Comparison of ENCODE assay signal across 9 cellular contexts in genomic region chr11:66222358-66223149, GRCh38. TPM values are rescaled to one million over a fixed set of nuclear protein-coding genes. Genes with fewer than 3 reads are reported as not detected.
DNase-seq lines count a peak whose midpoint lies in the region; ATAC-seq, FAIRE-seq and TF ChIP-seq lines count a peak whose summit lies in the region.
"Had no signal": no experiment of that assay in that cellular context is flagged by ENCODE, and none has a peak within 500 bp of the region (broad histone marks: within the 10 kb centered on the region; RNA-seq: fewer than 3 reads in every experiment).

No MANE protein-coding gene starts in this region.

- H3K9me3 Mint-ChIP-seq in mesothelial cell of epicardium: no peaks in the 10 kb centered on the region

- peaks cover 18% of the 10 kb centered on the region for H3K36me3 Mint-ChIP-seq in mesothelial cell of epicardium

- H2BK15ac ChIP-seq in H1 (ENCODE audit: low read length): no peak overlapping the region

- peak; percentile 95 to 97 for TF ChIP-seq RAD21 in H1 (IDR thresholded peaks at IDR 0.05 in 1 of 2, conservative IDR thresholded peaks at IDR 0.05 in 1 of 2; ENCODE audit: low read depth in 2 of 2, low read length in 2 of 2)

- 0 out of 3 replicates have a peak, but pooled peaks of 1 of the 2 experiments have one; percentile 4 for TF ChIP-seq EP300 in H1 (IDR thresholded peaks at IDR 0.05; ENCODE audit: borderline replicate concordance in 1 of 2, low read depth in 2 of 2, low read length in 2 of 2)

- H3K27ac Mint-ChIP-seq in mesothelial cell of epicardium: peak overlapping the region; percentile 77

- no peak overlapping the region for H3K23ac ChIP-seq in H1 (ENCODE audit: insufficient read length)

- no peak overlapping the region for H3K4me3 Mint-ChIP-seq in mesothelial cell of epicardium

- no peak overlapping the region for H2AK5ac ChIP-seq in H1 (ENCODE audit: low read depth, low read length)

- H3K36me3 ChIP-seq in HUES64 (ENCODE audit: insufficient read depth, low read length) (peaks cover 22% of the 10 kb centered on the region), H1 (ENCODE audit: control insufficient read depth in 2 of 4, insufficient read depth in 4 of 4, low read length in 3 of 4) (no peaks in the 10 kb centered on the region; a peak in 1 of 8 replicates)

- H3K18ac ChIP-seq in H1 (ENCODE audit: extremely low read depth, low read length): no peak overlapping the region

- POLR2A ChIA-PET in H1 (lab: Charles Lee; ENCODE audit: partially characterized antibody): interaction anchor here (0.6 to 2.3 kb wide), 7 partner anchors 16 to 151 kb away, joined by 3 to 10 read pairs (median 3); no protein-coding TSS in a partner anchor

- no peaks in the 10 kb centered on the region for H3K23me2 ChIP-seq in H1 (ENCODE audit: low read depth, low read length)

- peaks cover 1% of the 10 kb centered on the region in 2 experiments for H4K20me1 ChIP-seq in H1 (replicated peaks in 1 of 2; ENCODE audit: control insufficient read depth in 1 of 2, insufficient read depth in 2 of 2, low read length in 2 of 2)

- H4K5ac ChIP-seq in H1 (ENCODE audit: insufficient read length, low read depth, low read length): no peak overlapping the region

- no peak overlapping the region for H3K4ac ChIP-seq in H1 (replicated peaks; ENCODE audit: insufficient read length, low read depth, low read length)

- H2BK12ac ChIP-seq in H1 (ENCODE audit: low read depth, low read length): no peak overlapping the region

- H3K4me1 ChIP-seq in HUES64 (ENCODE audit: insufficient read depth, low read length): no peaks in the 10 kb centered on the region
- H3K4me1 ChIP-seq in H1 (replicated peaks in 1 of 4; ENCODE audit: control insufficient read depth in 3 of 4, insufficient read depth in 4 of 4, low read length in 3 of 4): peaks cover 0 to 2% (median 0%) of the 10 kb centered on the region in 4 experiments; a peak in 1 of 7 replicates

- WGBS in HUES64: 32% methylated on average over 19 of the region's 21 CpGs
- whole genome bisulfite sequencing in H1 (ENCODE audit: extremely low coverage in 1 of 2, insufficient coverage in 1 of 2, insufficient read length in 1 of 2, insufficient replicate concordance in 2 of 2, low coverage in 1 of 2, low lambda C conversion rate in 2 of 2, missing lambda C conversion rate in 1 of 2), 2 experiments: 44% methylated on average over 21 of the region's 21 CpGs; no CpG with 5 or more reads in 1 of the 2 experiments

- H3K79me2 ChIP-seq in H1 (ENCODE audit: control insufficient read depth in 1 of 2, insufficient read depth in 2 of 2, low read length in 2 of 2): no peaks in the 10 kb centered on the region

- H2BK120ac ChIP-seq in H1 (replicated peaks; ENCODE audit: low read depth, low read length): no peak overlapping the region

- H3K56ac ChIP-seq in H1 (replicated peaks; ENCODE audit: insufficient read length, low read depth, low read length): no peak overlapping the region

- H3K27ac ChIP-seq in HUES64 (ENCODE audit: low read depth, low read length) (peak overlapping the region; percentile 54; the same call in 1 of the 2 replicates), H1 (ENCODE audit: low read depth, low read length) (0 out of 2 replicates have a peak overlapping the region, but pooled peaks have one; percentile 47)

- H4K8ac ChIP-seq in H1 (ENCODE audit: extremely low read depth, insufficient read depth, low read length): no peak overlapping the region

- H4K91ac ChIP-seq in H1 (replicated peaks; ENCODE audit: insufficient read length, low read length): no peak overlapping the region

- no peak for TF ChIP-seq POLR2A in H1 (IDR thresholded peaks at IDR 0.05; ENCODE audit: control extremely low read depth in 1 of 2, low read depth in 2 of 2, low read length in 2 of 2)

- H3K4me3 ChIP-seq in HUES64 (ENCODE audit: low read length): no peak overlapping the region
- H3K4me3 ChIP-seq in H1 (ENCODE audit: extremely low read depth in 1 of 4, insufficient read depth in 2 of 4, low read depth in 3 of 4, low read length in 4 of 4): no peak overlapping the region

- TF ChIP-seq CTCF in H1 (IDR thresholded peaks at IDR 0.05; ENCODE audit: control extremely low read depth in 1 of 3, insufficient read depth in 1 of 3, low read depth in 1 of 3, low read length in 3 of 3) (peak; percentile 100), mesothelial cell of epicardium (IDR thresholded peaks at IDR 0.05; ENCODE audit: unreplicated experiment) (peak; percentile 95)

- DNase-seq in DMS114 treated with DMSO at 0.1 percent for 48 hours (lab: John Stamatoyannopoulos, UW; ENCODE audit: unreplicated experiment) (peak; percentile 86), NOMO-1 treated with DMSO at 0.1 percent for 48 hours (lab: John Stamatoyannopoulos, UW; ENCODE audit: unreplicated experiment) (peak; percentile 84), H1 (ENCODE audit: low read depth in 1 of 2, low spot score in 2 of 2) (peak; percentile 93 to 95), mesothelial cell of epicardium (ENCODE audit: low spot score in 2 of 2, unreplicated experiment in 2 of 2) (peak; percentile 83 to 92)
- DNase-seq in activated CD8-positive, alpha-beta memory T cell treated with anti-CD3 and anti-CD28 coated beads for 4 hours (ENCODE audit: low read depth in 2 of 2): peak; percentile 83 to 87
- DNase-seq in stimulated activated CD8-positive, alpha-beta memory T cell treated with anti-CD3 and anti-CD28 coated beads, Interleukin-4, amount 100 ng/mL, for 1 hour (ENCODE audit: low read depth in 2 of 2, low spot score in 1 of 2): peak; percentile 78 to 85

- H2BK5ac ChIP-seq in H1 (ENCODE audit: low read depth, low read length): 0 out of 2 replicates have a peak overlapping the region, but pooled peaks have one; percentile 26

- H3K14ac ChIP-seq in H1 (ENCODE audit: insufficient read length): no peak overlapping the region

- H2AFZ ChIP-seq in H1 (ENCODE audit: low read length): peak overlapping the region; percentile 72; the same call in 1 of the 2 replicates

- ATAC-seq in GM21526 (IDR thresholded peaks at IDR 0.05; ENCODE audit: low FRiP score, unreplicated experiment): peak; percentile 88

- no peak overlapping the region for H2BK20ac ChIP-seq in H1 (ENCODE audit: low read length)

- H3K9ac ChIP-seq in HUES64 (ENCODE audit: low read depth, low read length) (0 out of 2 replicates have a peak overlapping the region, but pooled peaks have one; percentile 5), H1 (replicated peaks in 1 of 4; ENCODE audit: extremely low read depth in 1 of 4, low read depth in 3 of 4, low read length in 3 of 4) (no peak overlapping the region; a peak in 1 of 7 replicates)

- H3K9me3 ChIP-seq in HUES64 (ENCODE audit: insufficient read depth, low read depth, low read length) (no peaks in the 10 kb centered on the region), H1 (ENCODE audit: insufficient read depth in 2 of 2, low read depth in 1 of 2, low read length in 1 of 2) (no peaks in the 10 kb centered on the region)

- H3K4me1 Mint-ChIP-seq in mesothelial cell of epicardium: no peaks in the 10 kb centered on the region

- H3K27me3 Mint-ChIP-seq in mesothelial cell of epicardium (ENCODE audit: low read depth): no peaks in the 10 kb centered on the region

- CTCF ChIA-PET in H1 (lab: Charles Lee; ENCODE audit: partially characterized antibody): interaction anchor here (0.6 to 10.1 kb wide), 42 partner anchors 9 to 1391 kb away, joined by 3 to 123 read pairs (median 4); partner anchors contain the start of genes AP5B1 and YIF1A

- no peaks in the 10 kb centered on the region for H3K79me1 ChIP-seq in H1 (ENCODE audit: low read depth, low read length)

- 0 out of 4 replicates have a peak overlapping the region, but pooled peaks of 1 of the 2 experiments have one; percentile 22 for H3K4me2 ChIP-seq in H1 (ENCODE audit: insufficient read depth in 1 of 2, low read depth in 2 of 2, low read length in 2 of 2)

- FAIRE-seq in H1 (lab: Jason Lieb, UNC): peak; percentile 95
- FAIRE-seq: islet of Langerhans had no signal

- no peaks in the 10 kb centered on the region for H3K27me3 ChIP-seq in HUES64 (ENCODE audit: insufficient read depth, low read length)
- H3K27me3 ChIP-seq in H1 (replicated peaks in 1 of 4; ENCODE audit: control insufficient read depth in 3 of 4, extremely low read depth in 1 of 4, insufficient read depth in 3 of 4, low read length in 3 of 4): no peaks in the 10 kb centered on the region

RNA-seq across cellular contexts. Expression of gene KLC2, which starts 34.9 kb away (rescaled TPM):
- 25.8 TPM for polyA plus RNA-seq in HUES64 (2013, experiment 1 of 2)
- polyA plus RNA-seq in HUES64 (2013, experiment 2 of 2): 28.7 TPM
- 41.8 and 42.5 TPM in 2 replicates for total RNA-seq in H1 (2021; fragmentation: NEBNext Ultra II Directional; extraction: Animal tissue kit (Norgen Biotek cat#: 25700))
- polyA plus RNA-seq in H1 (2011; rRNA removed): 17.3 and 28.6 TPM in 2 replicates
- polyA plus RNA-seq in H1 (2011; cell fraction: cytosol; rRNA removed): 20.5 TPM
- polyA plus RNA-seq in H1 (2011; cell fraction: nucleus; rRNA removed): 71.8 TPM
- polyA plus RNA-seq in H1 (2012, experiment 1 of 2): 31.1 to 40.5 TPM (median 38.8 TPM) in 4 replicates
- 28.5 TPM for polyA plus RNA-seq in H1 (2012, experiment 2 of 2)
- 25.6 TPM for polyA plus RNA-seq in H1 (2013, experiment 1 of 2)
- polyA plus RNA-seq in H1 (2013, experiment 2 of 2): 23.0 TPM
- polyA minus RNA-seq in H1 (2011; rRNA and poly(A)+ RNA removed): 13.9 and 27.0 TPM in 2 replicates
- polyA minus RNA-seq in H1 (2011; cell fraction: cytosol; rRNA and poly(A)+ RNA removed): 20.8 TPM
- polyA minus RNA-seq in H1 (2011; cell fraction: nucleus; rRNA and poly(A)+ RNA removed): 25.4 TPM
- total RNA-seq in mesothelial cell of epicardium: 42.0 to 43.0 TPM (median 42.9 TPM) in 3 replicates

RNA-seq across cellular contexts. Expression of gene RAB1B, which starts 45.9 kb away (rescaled TPM):
- polyA plus RNA-seq in HUES64 (2013, experiment 1 of 2): 99.4 TPM
- 105 TPM for polyA plus RNA-seq in HUES64 (2013, experiment 2 of 2)
- total RNA-seq in H1 (2021; fragmentation: NEBNext Ultra II Directional; extraction: Animal tissue kit (Norgen Biotek cat#: 25700)): 100 and 106 TPM in 2 replicates
- polyA plus RNA-seq in H1 (2011; rRNA removed): 217 and 306 TPM in 2 replicates
- polyA plus RNA-seq in H1 (2011; cell fraction: cytosol; rRNA removed): 154 TPM
- 150 TPM for polyA plus RNA-seq in H1 (2011; cell fraction: nucleus; rRNA removed)
- polyA plus RNA-seq in H1 (2012, experiment 1 of 2): 83.5 to 116 TPM (median 115 TPM) in 4 replicates
- polyA plus RNA-seq in H1 (2012, experiment 2 of 2): 130 TPM
- polyA plus RNA-seq in H1 (2013, experiment 1 of 2): 89.8 TPM
- 91.6 TPM for polyA plus RNA-seq in H1 (2013, experiment 2 of 2)
- 110 and 111 TPM in 2 replicates for polyA minus RNA-seq in H1 (2011; rRNA and poly(A)+ RNA removed)
- polyA minus RNA-seq in H1 (2011; cell fraction: cytosol; rRNA and poly(A)+ RNA removed): 81.3 TPM
- 39.8 TPM for polyA minus RNA-seq in H1 (2011; cell fraction: nucleus; rRNA and poly(A)+ RNA removed)
- 88.6 to 91.8 TPM (median 90.1 TPM) in 3 replicates for total RNA-seq in mesothelial cell of epicardium

RNA-seq across cellular contexts. Expression of gene CNIH2, which starts 55.4 kb away (rescaled TPM):
- 23.5 TPM for polyA plus RNA-seq in HUES64 (2013, experiment 1 of 2)
- polyA plus RNA-seq in HUES64 (2013, experiment 2 of 2): 29.1 TPM
- total RNA-seq in H1 (2021; fragmentation: NEBNext Ultra II Directional; extraction: Animal tissue kit (Norgen Biotek cat#: 25700)): 15.8 and 17.0 TPM in 2 replicates
- polyA plus RNA-seq in H1 (2011; rRNA removed): 11.6 and 12.5 TPM in 2 replicates
- polyA plus RNA-seq in H1 (2011; cell fraction: cytosol; rRNA removed): 5.5 TPM
- polyA plus RNA-seq in H1 (2011; cell fraction: nucleus; rRNA removed): 13.1 TPM
- 11.7 to 18.1 TPM (median 16.2 TPM) in 4 replicates for polyA plus RNA-seq in H1 (2012, experiment 1 of 2)
- 12.4 TPM for polyA plus RNA-seq in H1 (2012, experiment 2 of 2)
- polyA plus RNA-seq in H1 (2013, experiment 1 of 2): 12.7 TPM
- 13.4 TPM for polyA plus RNA-seq in H1 (2013, experiment 2 of 2)
- polyA minus RNA-seq in H1 (2011; rRNA and poly(A)+ RNA removed): 8.5 and 9.1 TPM in 2 replicates
- polyA minus RNA-seq in H1 (2011; cell fraction: cytosol; rRNA and poly(A)+ RNA removed): 11.6 TPM
- polyA minus RNA-seq in H1 (2011; cell fraction: nucleus; rRNA and poly(A)+ RNA removed): 5.0 TPM
- total RNA-seq in mesothelial cell of epicardium: 10.1 to 11.5 TPM (median 10.2 TPM) in 3 replicates
